13 cellular contexts compared by ENCODE assay signal in genomic region chr19:34383599-34383998, GRCh38. TPM values are rescaled to one million over a fixed set of nuclear protein-coding genes. Genes with fewer than 3 reads are reported as not detected.
DNase-seq lines count a peak whose midpoint lies in the region; ATAC-seq and TF ChIP-seq lines count a peak whose summit lies in the region.
"Had no signal": no experiment of that assay in that cellular context is flagged by ENCODE, and none has a peak within 500 bp of the region (broad histone marks: within the 10 kb centered on the region; RNA-seq: fewer than 3 reads in every experiment).

No MANE protein-coding gene starts in this region.

- DNase-seq in activated CD8-positive, alpha-beta T cell treated with anti-CD3 and anti-CD28 coated beads for 36 hours = no peak
- no peak for DNase-seq in activated CD8-positive, alpha-beta T cell treated with anti-CD3 and anti-CD28 coated beads, Interleukin-2, amount 10 ng/mL, durations not matched to agents 7 days and 5 days
- no peak for DNase-seq in activated T-helper 2 cell treated with anti-CD3 and anti-CD28 coated beads, Interferon-gamma antibody, Interleukin-2, Interleukin-4, amounts not matched to agents 10 μg/mL and 5 μg/mL and 100 μg/mL, durations not matched to agents 14 hours and 24 hours and 36 hours (ENCODE audit: low spot score)
- no peak for DNase-seq in effector memory CD8-positive, alpha-beta T cell
- no peak for DNase-seq in stimulated activated effector memory CD8-positive, alpha-beta T cell treated with anti-CD3 and anti-CD28 coated beads, Interleukin-12 subunit alpha, Interleukin-12 subunit beta, amount 100 ng/mL, for 72 hours (ENCODE audit: low spot score in 2 of 2)
- no peak for DNase-seq in dedifferentiated amniotic fluid mesenchymal stem cell (ENCODE audit: extremely low spot score)
- no peak for DNase-seq in HEK293T (ENCODE audit: extremely low spot score)
- DNase-seq: DMS79 treated with DMSO at 0.1 percent for 48 hours, KBM-7, NCI-H2107, PC-3 had no signal

- intact Hi-C loops in activated CD8-positive, alpha-beta T cell treated with anti-CD3 and anti-CD28 coated beads for 36 hours (cut with micrococcal nuclease) = no loop called here
- intact Hi-C loops in activated T-helper 2 cell treated with anti-CD3 and anti-CD28 coated beads, Interferon-gamma antibody, Interleukin-2, Interleukin-4, amounts not matched to agents 10 μg/mL and 5 μg/mL and 100 μg/mL, durations not matched to agents 14 hours and 24 hours and 36 hours (cut with micrococcal nuclease) = no loop called here

- CTCF ChIA-PET in activated CD8-positive, alpha-beta T cell treated with anti-CD3 and anti-CD28 coated beads for 36 hours (lab: Charles Lee) = interaction anchor here (1.0 to 1.3 kb wide), 2 partner anchors 24 to 47 kb away, joined by 3 to 4 read pairs; no protein-coding TSS in a partner anchor
- CTCF ChIA-PET in activated CD8-positive, alpha-beta T cell treated with anti-CD3 and anti-CD28 coated beads, Interleukin-2, amount 10 ng/mL, durations not matched to agents 7 days and 5 days (lab: Charles Lee) = no interaction called here
- CTCF ChIA-PET in HEK293T (lab: Yijun Ruan, JAX) = no interaction called here

- H3K36me3 Mint-ChIP-seq in activated CD8-positive, alpha-beta T cell treated with anti-CD3 and anti-CD28 coated beads for 36 hours (ENCODE audit: low read depth) = peaks cover 75% of the 10 kb centered on the region
- peaks cover 78% of the 10 kb centered on the region for H3K36me3 Mint-ChIP-seq in activated CD8-positive, alpha-beta T cell treated with anti-CD3 and anti-CD28 coated beads, Interleukin-2, amount 10 ng/mL, durations not matched to agents 7 days and 5 days (ENCODE audit: low read depth)
- H3K36me3 Mint-ChIP-seq in activated T-helper 2 cell treated with anti-CD3 and anti-CD28 coated beads, Interferon-gamma antibody, Interleukin-2, Interleukin-4, amounts not matched to agents 10 μg/mL and 5 μg/mL and 100 μg/mL, durations not matched to agents 14 hours and 24 hours and 36 hours (ENCODE audit: low read depth) = peaks cover 81% of the 10 kb centered on the region
- peaks cover 51% of the 10 kb centered on the region for H3K36me3 Mint-ChIP-seq in effector memory CD8-positive, alpha-beta T cell (ENCODE audit: insufficient read depth)
- H3K36me3 Mint-ChIP-seq in stimulated activated effector memory CD8-positive, alpha-beta T cell treated with anti-CD3 and anti-CD28 coated beads, Interleukin-12 subunit alpha, Interleukin-12 subunit beta, amount 100 ng/mL, for 72 hours = no peaks in the 10 kb centered on the region

- H3K4me1 Mint-ChIP-seq in activated CD8-positive, alpha-beta T cell treated with anti-CD3 and anti-CD28 coated beads for 36 hours (ENCODE audit: low read depth) = no peaks in the 10 kb centered on the region
- no peaks in the 10 kb centered on the region for H3K4me1 Mint-ChIP-seq in activated CD8-positive, alpha-beta T cell treated with anti-CD3 and anti-CD28 coated beads, Interleukin-2, amount 10 ng/mL, durations not matched to agents 7 days and 5 days (ENCODE audit: low read depth)
- peaks cover 4% of the 10 kb centered on the region for H3K4me1 Mint-ChIP-seq in activated T-helper 2 cell treated with anti-CD3 and anti-CD28 coated beads, Interferon-gamma antibody, Interleukin-2, Interleukin-4, amounts not matched to agents 10 μg/mL and 5 μg/mL and 100 μg/mL, durations not matched to agents 14 hours and 24 hours and 36 hours (ENCODE audit: low read depth)
- peaks cover 23 to 24% of the 10 kb centered on the region in 2 donors for H3K4me1 Mint-ChIP-seq in effector memory CD8-positive, alpha-beta T cell (ENCODE audit: low read depth in 2 of 2)
- H3K4me1 Mint-ChIP-seq in stimulated activated effector memory CD8-positive, alpha-beta T cell treated with anti-CD3 and anti-CD28 coated beads, Interleukin-12 subunit alpha, Interleukin-12 subunit beta, amount 100 ng/mL, for 72 hours = peaks cover 51% of the 10 kb centered on the region
- H3K4me1 Mint-ChIP-seq: CD14-positive monocyte had no signal

- H3K9me3 Mint-ChIP-seq in activated CD8-positive, alpha-beta T cell treated with anti-CD3 and anti-CD28 coated beads for 36 hours = no peaks in the 10 kb centered on the region
- H3K9me3 Mint-ChIP-seq in activated CD8-positive, alpha-beta T cell treated with anti-CD3 and anti-CD28 coated beads, Interleukin-2, amount 10 ng/mL, durations not matched to agents 7 days and 5 days (ENCODE audit: insufficient read depth) = no peaks in the 10 kb centered on the region
- no peaks in the 10 kb centered on the region for H3K9me3 Mint-ChIP-seq in activated T-helper 2 cell treated with anti-CD3 and anti-CD28 coated beads, Interferon-gamma antibody, Interleukin-2, Interleukin-4, amounts not matched to agents 10 μg/mL and 5 μg/mL and 100 μg/mL, durations not matched to agents 14 hours and 24 hours and 36 hours
- no peaks in the 10 kb centered on the region for H3K9me3 Mint-ChIP-seq in effector memory CD8-positive, alpha-beta T cell
- H3K9me3 Mint-ChIP-seq in stimulated activated effector memory CD8-positive, alpha-beta T cell treated with anti-CD3 and anti-CD28 coated beads, Interleukin-12 subunit alpha, Interleukin-12 subunit beta, amount 100 ng/mL, for 72 hours = no peaks in the 10 kb centered on the region
- H3K9me3 Mint-ChIP-seq: CD14-positive monocyte had no signal

- no peak overlapping the region for H3K4me3 Mint-ChIP-seq in activated CD8-positive, alpha-beta T cell treated with anti-CD3 and anti-CD28 coated beads for 36 hours
- H3K4me3 Mint-ChIP-seq in activated CD8-positive, alpha-beta T cell treated with anti-CD3 and anti-CD28 coated beads, Interleukin-2, amount 10 ng/mL, durations not matched to agents 7 days and 5 days = no peak overlapping the region
- H3K4me3 Mint-ChIP-seq in activated T-helper 2 cell treated with anti-CD3 and anti-CD28 coated beads, Interferon-gamma antibody, Interleukin-2, Interleukin-4, amounts not matched to agents 10 μg/mL and 5 μg/mL and 100 μg/mL, durations not matched to agents 14 hours and 24 hours and 36 hours (ENCODE audit: low read depth) = no peak overlapping the region
- no peak overlapping the region for H3K4me3 Mint-ChIP-seq in effector memory CD8-positive, alpha-beta T cell
- H3K4me3 Mint-ChIP-seq in stimulated activated effector memory CD8-positive, alpha-beta T cell treated with anti-CD3 and anti-CD28 coated beads, Interleukin-12 subunit alpha, Interleukin-12 subunit beta, amount 100 ng/mL, for 72 hours = no peak overlapping the region
- H3K4me3 Mint-ChIP-seq: CD14-positive monocyte had no signal

- TF ChIP-seq CTCF in activated CD8-positive, alpha-beta T cell treated with anti-CD3 and anti-CD28 coated beads for 36 hours (IDR thresholded peaks at IDR 0.05) = no peak

- H3K27me3 Mint-ChIP-seq in activated CD8-positive, alpha-beta T cell treated with anti-CD3 and anti-CD28 coated beads for 36 hours = no peaks in the 10 kb centered on the region
- H3K27me3 Mint-ChIP-seq in activated CD8-positive, alpha-beta T cell treated with anti-CD3 and anti-CD28 coated beads, Interleukin-2, amount 10 ng/mL, durations not matched to agents 7 days and 5 days (ENCODE audit: low read depth) = no peaks in the 10 kb centered on the region
- no peaks in the 10 kb centered on the region for H3K27me3 Mint-ChIP-seq in activated T-helper 2 cell treated with anti-CD3 and anti-CD28 coated beads, Interferon-gamma antibody, Interleukin-2, Interleukin-4, amounts not matched to agents 10 μg/mL and 5 μg/mL and 100 μg/mL, durations not matched to agents 14 hours and 24 hours and 36 hours (ENCODE audit: low read depth)
- H3K27me3 Mint-ChIP-seq in effector memory CD8-positive, alpha-beta T cell = no peaks in the 10 kb centered on the region

- POLR2A ChIA-PET in activated CD8-positive, alpha-beta T cell treated with anti-CD3 and anti-CD28 coated beads for 36 hours (lab: Charles Lee) = interaction anchor here (0.9 to 14.7 kb wide), 5 partner anchors 17 to 87 kb away, joined by 3 to 151 read pairs (median 4); partner anchors contain the start of genes GPI and PDCD2L
- POLR2A ChIA-PET in activated CD8-positive, alpha-beta T cell treated with anti-CD3 and anti-CD28 coated beads, Interleukin-2, amount 10 ng/mL, durations not matched to agents 7 days and 5 days (lab: Charles Lee) = interaction anchor here (0.7 to 1.4 kb wide), 2 partner anchors 14 to 19 kb away, joined by 3 to 4 read pairs; no protein-coding TSS in a partner anchor
- POLR2A ChIA-PET in HEK293T (lab: Yijun Ruan, JAX) = no interaction called here

- peak overlapping the region; percentile 11 for H3K27ac Mint-ChIP-seq in activated CD8-positive, alpha-beta T cell treated with anti-CD3 and anti-CD28 coated beads for 36 hours
- H3K27ac Mint-ChIP-seq in activated CD8-positive, alpha-beta T cell treated with anti-CD3 and anti-CD28 coated beads, Interleukin-2, amount 10 ng/mL, durations not matched to agents 7 days and 5 days = no peak overlapping the region
- H3K27ac Mint-ChIP-seq in activated T-helper 2 cell treated with anti-CD3 and anti-CD28 coated beads, Interferon-gamma antibody, Interleukin-2, Interleukin-4, amounts not matched to agents 10 μg/mL and 5 μg/mL and 100 μg/mL, durations not matched to agents 14 hours and 24 hours and 36 hours = peak overlapping the region; percentile 21
- H3K27ac Mint-ChIP-seq in effector memory CD8-positive, alpha-beta T cell = peak overlapping the region; percentile 82 to 83
- peak overlapping the region; percentile 93 for H3K27ac Mint-ChIP-seq in stimulated activated effector memory CD8-positive, alpha-beta T cell treated with anti-CD3 and anti-CD28 coated beads, Interleukin-12 subunit alpha, Interleukin-12 subunit beta, amount 100 ng/mL, for 72 hours

- no peak for ATAC-seq in activated CD8-positive, alpha-beta T cell treated with anti-CD3 and anti-CD28 coated beads for 36 hours
- no peak for ATAC-seq in activated CD8-positive, alpha-beta T cell treated with anti-CD3 and anti-CD28 coated beads, Interleukin-2, amount 10 ng/mL, durations not matched to agents 7 days and 5 days
- no peak for ATAC-seq in effector memory CD8-positive, alpha-beta T cell (replicated peaks)
- ATAC-seq in stimulated activated effector memory CD8-positive, alpha-beta T cell treated with anti-CD3 and anti-CD28 coated beads, Interleukin-12 subunit alpha, Interleukin-12 subunit beta, amount 100 ng/mL, for 72 hours = no peak
- ATAC-seq in GM21528 (IDR thresholded peaks at IDR 0.05; ENCODE audit: low FRiP score, unreplicated experiment) = no peak
- ATAC-seq: PC-3 had no signal

RNA-seq across cellular contexts. Expression of gene GPI, which starts 18.6 kb away (rescaled TPM):
- total RNA-seq in activated CD8-positive, alpha-beta T cell treated with anti-CD3 and anti-CD28 coated beads for 36 hours = 100 to 1,000 TPM; 847 to 870 TPM
- total RNA-seq in activated CD8-positive, alpha-beta T cell treated with anti-CD3 and anti-CD28 coated beads, Interleukin-2, amount 10 ng/mL, durations not matched to agents 7 days and 5 days = 100 to 1,000 TPM; 661 to 697 TPM
- 622 and 630 TPM in 2 replicates for total RNA-seq in activated T-helper 2 cell treated with anti-CD3 and anti-CD28 coated beads, Interferon-gamma antibody, Interleukin-2, Interleukin-4, amounts not matched to agents 10 μg/mL and 5 μg/mL and 100 μg/mL, durations not matched to agents 14 hours and 24 hours and 36 hours

RNA-seq across cellular contexts. Expression of gene PDCD2L, which starts 20.6 kb away (rescaled TPM):
- total RNA-seq in activated CD8-positive, alpha-beta T cell treated with anti-CD3 and anti-CD28 coated beads for 36 hours = 10 to 100 TPM; 39.9 to 42.1 TPM
- total RNA-seq in activated CD8-positive, alpha-beta T cell treated with anti-CD3 and anti-CD28 coated beads, Interleukin-2, amount 10 ng/mL, durations not matched to agents 7 days and 5 days = 10 to 100 TPM; 12.9 to 13.3 TPM
- total RNA-seq in activated T-helper 2 cell treated with anti-CD3 and anti-CD28 coated beads, Interferon-gamma antibody, Interleukin-2, Interleukin-4, amounts not matched to agents 10 μg/mL and 5 μg/mL and 100 μg/mL, durations not matched to agents 14 hours and 24 hours and 36 hours = 36.7 and 40.3 TPM in 2 replicates

RNA-seq across cellular contexts. Expression of gene UBA2, which starts 44.6 kb away (rescaled TPM):
- 100 to 1,000 TPM; 134 to 149 TPM for total RNA-seq in activated CD8-positive, alpha-beta T cell treated with anti-CD3 and anti-CD28 coated beads for 36 hours
- 100 to 1,000 TPM; 129 to 135 TPM for total RNA-seq in activated CD8-positive, alpha-beta T cell treated with anti-CD3 and anti-CD28 coated beads, Interleukin-2, amount 10 ng/mL, durations not matched to agents 7 days and 5 days
- total RNA-seq in activated T-helper 2 cell treated with anti-CD3 and anti-CD28 coated beads, Interferon-gamma antibody, Interleukin-2, Interleukin-4, amounts not matched to agents 10 μg/mL and 5 μg/mL and 100 μg/mL, durations not matched to agents 14 hours and 24 hours and 36 hours = 167 and 175 TPM in 2 replicates
